ENCODE assay signal across 17 cellular contexts in the genomic region with DNA sequence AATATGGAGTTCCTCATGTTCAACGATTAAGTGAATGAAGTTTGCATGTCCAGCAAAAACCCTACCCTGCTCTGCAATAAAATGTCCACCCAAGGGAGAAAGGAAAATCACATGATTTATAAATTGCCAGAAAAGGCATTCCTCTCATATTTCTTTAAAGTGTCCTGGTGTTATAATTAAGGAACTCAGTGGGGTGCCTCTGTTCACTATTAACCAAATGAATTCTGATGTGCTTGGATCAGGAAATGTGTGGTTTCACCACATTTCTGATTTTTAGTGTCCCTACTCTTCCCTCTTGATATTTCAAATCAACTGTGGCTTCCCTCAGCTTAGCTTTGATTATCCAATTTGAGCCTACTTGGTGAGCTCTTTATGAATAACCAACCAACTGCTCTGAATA.
"Had no signal": no experiment of that assay in that cellular context is flagged by ENCODE, and none has a peak within 500 bp of the region (broad histone marks: within the 10 kb centered on the region; RNA-seq: fewer than 3 reads in every experiment).

No MANE protein-coding gene starts in this region.

- H3K27ac ChIP-seq: dorsolateral prefrontal cortex, gastroesophageal sphincter, neural progenitor cell, ovary had no signal

- H3K36me3 ChIP-seq: gastroesophageal sphincter, neural progenitor cell, ovary had no signal

- H3K4me1 Mint-ChIP-seq: activated T-helper 17 cell treated with anti-CD3 and anti-CD28 coated beads, Interleukin-2, amount 50 U/mL, for 72 hours had no signal

- H3K9me3 Mint-ChIP-seq: activated T-helper 17 cell treated with anti-CD3 and anti-CD28 coated beads, Interleukin-2, amount 50 U/mL, for 72 hours; endodermal cell had no signal

- H3K4me3 Mint-ChIP-seq: activated T-helper 17 cell treated with anti-CD3 and anti-CD28 coated beads, Interleukin-2, amount 50 U/mL, for 72 hours; endodermal cell; neural progenitor cell had no signal

- H3K27me3 Mint-ChIP-seq: activated T-helper 17 cell treated with anti-CD3 and anti-CD28 coated beads, Interleukin-2, amount 50 U/mL, for 72 hours had no signal

- H3K27me3 ChIP-seq: gastroesophageal sphincter, neural progenitor cell, ovary had no signal

- H3K36me3 Mint-ChIP-seq: neural progenitor cell had no signal

- H3K9me3 ChIP-seq: gastroesophageal sphincter, ovary had no signal

- DNase-seq: activated CD4-positive, alpha-beta T cell treated with anti-CD3 and anti-CD28 coated beads, Interleukin-2, amount 50 U/mL, for 1 hour; activated CD8-positive, alpha-beta memory T cell treated with anti-CD3 and anti-CD28 coated beads for 24 hours; activated naive CD4-positive, alpha-beta T cell treated with Interleukin-2 at 50 U/mL for 16 hours; activated T-cell treated with anti-CD3 and anti-CD28 coated beads for 4 hours; anterior cingulate cortex; dorsolateral prefrontal cortex; endodermal cell; erythroblast; ovary; stimulated activated CD4-positive, alpha-beta T cell treated with anti-CD3 and anti-CD28 coated beads, Interleukin-12 subunit alpha, Interleukin-12 subunit beta, amount 100 ng/mL, for 4 hours; stimulated activated CD4-positive, alpha-beta T cell treated with anti-CD3 and anti-CD28 coated beads, Interleukin-2, amount 100 ng/mL, for 24 hours; T-helper 9 cell had no signal

- H2AFZ ChIP-seq: neural progenitor cell had no signal

- H3K27ac Mint-ChIP-seq: activated T-helper 17 cell treated with anti-CD3 and anti-CD28 coated beads, Interleukin-2, amount 50 U/mL, for 72 hours; endodermal cell; neural progenitor cell had no signal

- H3K9ac ChIP-seq: neural progenitor cell had no signal

- H3K4me2 ChIP-seq: neural progenitor cell had no signal

- ATAC-seq: activated CD4-positive, CD25-positive, alpha-beta regulatory T cell treated with anti-CD3 and anti-CD28 coated beads, Interleukin-2, amount 50 U/mL, for 24 hours; activated T-helper 17 cell treated with anti-CD3 and anti-CD28 coated beads, Interleukin-2, amount 50 U/mL, for 72 hours; gastroesophageal sphincter; left lobe of liver had no signal

- H3K4me3 ChIP-seq: dorsolateral prefrontal cortex, gastroesophageal sphincter, neural progenitor cell, ovary had no signal

- H3K4me1 ChIP-seq: neural progenitor cell had no signal
